Comparison of ENCODE assay signal across 8 cellular contexts in the genomic region with DNA sequence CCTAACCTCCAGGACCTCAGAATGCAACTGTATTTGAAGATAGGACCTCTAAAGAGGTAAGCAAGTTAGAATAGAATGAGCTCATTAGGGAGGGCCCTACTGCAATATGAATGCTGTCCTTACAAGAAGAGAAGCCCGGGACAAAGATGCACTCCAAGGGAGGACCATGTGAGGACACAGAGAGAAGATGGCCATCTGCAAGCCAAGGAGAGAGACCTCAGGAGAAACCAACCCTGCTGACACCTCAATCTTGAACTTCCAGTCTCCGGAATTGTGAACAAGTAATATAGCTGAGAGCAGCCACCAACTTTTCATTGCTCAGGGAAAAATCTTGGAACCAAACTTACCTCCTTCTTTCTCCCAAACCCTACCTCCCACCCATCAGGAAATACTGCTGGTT.
"Had no signal": no experiment of that assay in that cellular context is flagged by ENCODE, and none has a peak within 500 bp of the region (broad histone marks: within the 10 kb centered on the region; RNA-seq: fewer than 3 reads in every experiment).

No MANE protein-coding gene starts in this region.

- H3K9me3 ChIP-seq: HAP-1 had no signal

- H3K36me3 ChIP-seq: HAP-1 had no signal

- DNase-seq: GM23248, GOT3, H7, H9, HCEC 1CT, HFFc6 had no signal

- H3K4me3 ChIP-seq: GM23248, GM23338, HAP-1 had no signal

- H3K4me1 ChIP-seq: HAP-1 had no signal

- H3K27ac ChIP-seq: GM23248 had no signal
